Comparison of ENCODE assay signal across 29 cellular contexts in genomic region chr19:29216021-29216420, GRCh38.
"Had no signal": no experiment of that assay in that cellular context is flagged by ENCODE, and none has a peak within 500 bp of the region (broad histone marks: within the 10 kb centered on the region; RNA-seq: fewer than 3 reads in every experiment).

No MANE protein-coding gene starts in this region.

- H3K4me3 Mint-ChIP-seq: memory B cell; mesothelial cell of epicardium; naive thymus-derived CD8-positive, alpha-beta T cell; stimulated activated memory B cell treated with anti-CD40 and anti-IgM and Interleukin-4, amounts not matched to agents 10 μg/mL and 1 μg/mL and 100 μg/mL, for 72 hours; stimulated activated naive CD8-positive, alpha-beta T cell treated with anti-CD3 and anti-CD28 coated beads, Interleukin-15, Interleukin-2, amounts not matched to agents 100 ng/mL and 50 ng/mL, for 24 hours had no signal

- H3K27ac Mint-ChIP-seq: memory B cell; mesothelial cell of epicardium; naive thymus-derived CD8-positive, alpha-beta T cell; stimulated activated memory B cell treated with anti-CD40 and anti-IgM and Interleukin-4, amounts not matched to agents 10 μg/mL and 1 μg/mL and 100 μg/mL, for 72 hours; stimulated activated naive CD8-positive, alpha-beta T cell treated with anti-CD3 and anti-CD28 coated beads, Interleukin-15, Interleukin-2, amounts not matched to agents 100 ng/mL and 50 ng/mL, for 24 hours had no signal

- DNase-seq: cerebellar nuclear complex; cortex of kidney; dorsolateral prefrontal cortex; effector CD4-positive, alpha-beta T cell; foreskin keratinocyte; heart right ventricle; hippocampal formation; kidney glomerular epithelial cell; mucosa of descending colon; naive thymus-derived CD8-positive, alpha-beta T cell; occipital lobe; ovary; posterior cingulate gyrus; psoas muscle; right cardiac atrium; sigmoid colon; spleen; stimulated activated CD4-positive, alpha-beta T cell treated with anti-CD3 and anti-CD28 coated beads, Interleukin-4, amount 100 ng/mL, for 4 hours; upper lobe of right lung; uterus had no signal

- H3K4me3 ChIP-seq: dorsolateral prefrontal cortex, gastroesophageal sphincter, heart right ventricle, lung, mucosa of descending colon, ovary, psoas muscle, sigmoid colon, skin epidermis, spleen, thoracic aorta, tibial nerve, upper lobe of right lung, uterus had no signal
